30 cellular contexts compared by ENCODE assay signal in genomic region chr11:86277741-86278140, GRCh38.
"Had no signal": no experiment of that assay in that cellular context is flagged by ENCODE, and none has a peak within 500 bp of the region (broad histone marks: within the 10 kb centered on the region; RNA-seq: fewer than 3 reads in every experiment).

No MANE protein-coding gene starts in this region.

- ATAC-seq: activated CD4-positive, CD25-positive, alpha-beta regulatory T cell treated with anti-CD3 and anti-CD28 coated beads, Interleukin-2, amount 50 U/mL, for 24 hours; activated CD8-positive, alpha-beta memory T cell treated with anti-CD3 and anti-CD28 coated beads, Interleukin-2, amount 10 ng/mL, durations not matched to agents 7 days and 5 days; activated CD8-positive, alpha-beta T cell treated with anti-CD3 and anti-CD28 coated beads for 36 hours; activated naive CD8-positive, alpha-beta T cell treated with anti-CD3 and anti-CD28 coated beads, Interleukin-2, amount 50 U/mL, for 24 hours; esophagus mucosa; gastrocnemius medialis; heart left ventricle; T-helper 17 cell had no signal

- H3K4me3 ChIP-seq: ascending aorta, breast epithelium, cardiac muscle cell, colonic mucosa, gastrocnemius medialis, heart left ventricle had no signal

- H3K4me1 ChIP-seq: ascending aorta, breast epithelium, colonic mucosa, foreskin keratinocyte, gastrocnemius medialis, heart left ventricle had no signal

- DNase-seq: activated B cell treated with CpG ODN at 0.5 μM for 24 hours; activated CD4-positive, alpha-beta T cell treated with anti-CD3 and anti-CD28 coated beads for 48 hours; activated CD4-positive, alpha-beta T cell treated with anti-CD3 and anti-CD28 coated beads, Interleukin-2, amount 50 U/mL, for 1 hour; activated CD4-positive, alpha-beta T cell treated with anti-CD3 and anti-CD28 coated beads, Interleukin-2, amount 50 U/mL, for 48 hours; activated CD8-positive, alpha-beta memory T cell treated with anti-CD3 and anti-CD28 coated beads, Interleukin-2, amount 10 ng/mL, durations not matched to agents 7 days and 5 days; activated CD8-positive, alpha-beta memory T cell treated with anti-CD3 and anti-CD28 coated beads, Interleukin-2, amount 50 U/mL, for 4 hours; activated CD8-positive, alpha-beta T cell treated with anti-CD3 and anti-CD28 coated beads for 36 hours; activated effector memory CD4-positive, alpha-beta T cell treated with anti-CD3 and anti-CD28 coated beads, Interleukin-2, amount 50 U/mL, for 16 hours; activated naive CD4-positive, alpha-beta T cell treated with anti-CD3 and anti-CD28 coated beads for 36 hours; activated naive CD8-positive, alpha-beta T cell treated with anti-CD3 and anti-CD28 coated beads for 36 hours; activated naive CD8-positive, alpha-beta T cell treated with anti-CD3 and anti-CD28 coated beads, Interleukin-2, amount 50 U/mL, for 24 hours; activated T-cell treated with anti-CD3 and anti-CD28 coated beads, Interleukin-2, amount 50 U/mL, for 1 hour; activated T-cell treated with anti-CD3 and anti-CD28 coated beads, Interleukin-2, amount 50 U/mL, for 48 hours; central memory CD4-positive, alpha-beta T cell; cerebellar nuclear complex; colonic mucosa; effector CD8-positive, alpha-beta T cell; gastrocnemius medialis; glutamatergic neuron; heart left ventricle; T-helper 1 cell; T-helper 17 cell; T1000; WERI-Rb-1 had no signal

- H3K27ac ChIP-seq: ascending aorta, breast epithelium, cardiac muscle cell, colonic mucosa, foreskin keratinocyte, gastrocnemius medialis, heart left ventricle, WERI-Rb-1 had no signal

- H3K27me3 ChIP-seq: ascending aorta, breast epithelium, cardiac muscle cell, colonic mucosa, foreskin keratinocyte, gastrocnemius medialis, heart left ventricle had no signal

- H3K9me3 ChIP-seq: ascending aorta, breast epithelium, colonic mucosa, gastrocnemius medialis, heart left ventricle had no signal

- H3K36me3 ChIP-seq: breast epithelium had no signal
